8 cellular contexts compared by ENCODE assay signal in genomic region chr7:36128448-36129047, GRCh38. TPM values are rescaled to one million over a fixed set of nuclear protein-coding genes. Genes with fewer than 3 reads are reported as not detected.
A peak's percentile ranks its signal among the peaks of the same experiment; 100 is the strongest.
DNase-seq lines count a peak whose midpoint lies in the region; ATAC-seq, FAIRE-seq and TF ChIP-seq lines count a peak whose summit lies in the region.

No MANE protein-coding gene starts in this region.

- intact Hi-C loops in left cardiac atrium (cut with DNase I), result no loop called here

- peak; percentile 88 for TF ChIP-seq CTCF in C4-2B (conservative IDR thresholded peaks at IDR 0.05)
- TF ChIP-seq CTCF in LNCAP (IDR thresholded peaks at IDR 0.05), result peak; percentile 83
- peak; percentile 58 for TF ChIP-seq CTCF in WI38 (IDR thresholded peaks at IDR 0.05; ENCODE audit: low read depth, low read length)
- peak; percentile 66 for TF ChIP-seq CTCF in retinal pigment epithelial cell (conservative IDR thresholded peaks at IDR 0.05; ENCODE audit: low read depth, low read length)
- no peak for TF ChIP-seq CTCF in D721Med (IDR thresholded peaks at IDR 0.05; ENCODE audit: insufficient read depth, missing control alignments)

- peak overlapping the region; percentile 29; the same call in 1 of the 2 replicates for H3K4me3 ChIP-seq in WI38 (ENCODE audit: low read depth, low read length)
- H3K4me3 ChIP-seq in retinal pigment epithelial cell (ENCODE audit: low read length), result peak overlapping the region; percentile 5

- peak overlapping the region; percentile 48 for H3K27ac ChIP-seq in C4-2B

- DNase-seq in left cardiac atrium (peak; percentile 88), retinal pigment epithelial cell (ENCODE audit: low read depth) (peak; percentile 83), D721Med (ENCODE audit: insufficient read length, low spot score) (no peak)

- no peak for FAIRE-seq in D721Med (lab: Jason Lieb, UNC)

- ATAC-seq in left cardiac atrium, result peak; percentile 92 to 94
- ATAC-seq in GM19023 (IDR thresholded peaks at IDR 0.05; ENCODE audit: unreplicated experiment), result no peak
- ATAC-seq in HG02571 (IDR thresholded peaks at IDR 0.05; ENCODE audit: unreplicated experiment), result no peak

RNA-seq across cellular contexts. Expression of gene EEPD1, which starts 24.5 kb away (rescaled TPM):
- 10 to 100 TPM in 1 of 2 donors, 1 to 10 TPM in 1; 5.2 to 10.8 TPM for total RNA-seq in left cardiac atrium

Comparison
In these comparisons a context has a peak if more than half of its experiments do, and no peak if none do; other contexts are left out.
1. ATAC-seq: peak in left cardiac atrium (2 of 2); none in GM19023 (single experiment) and HG02571 (single experiment).